ENCODE assay signal across 13 cellular contexts in genomic region chr4:145218251-145218650, GRCh38. TPM values are rescaled to one million over a fixed set of nuclear protein-coding genes. Genes with fewer than 3 reads are reported as not detected.
DNase-seq lines count a peak whose midpoint lies in the region; ATAC-seq, FAIRE-seq and TF ChIP-seq lines count a peak whose summit lies in the region.
"Had no signal": no experiment of that assay in that cellular context is flagged by ENCODE, and none has a peak within 500 bp of the region (broad histone marks: within the 10 kb centered on the region; RNA-seq: fewer than 3 reads in every experiment).

No MANE protein-coding gene starts in this region.

- H3K56ac ChIP-seq in H1 (replicated peaks; ENCODE audit: insufficient read length, low read depth, low read length) = no peak overlapping the region

- H2AFZ ChIP-seq in H1 (ENCODE audit: low read length) (peak overlapping the region; percentile 86; the same call in 1 of the 2 replicates), osteoblast (ENCODE audit: low read length) (no peak overlapping the region)

- POLR2A ChIA-PET in H1 (lab: Charles Lee; ENCODE audit: partially characterized antibody) = no interaction called here
- POLR2A ChIA-PET in T-cell (lab: Charles Lee) = interaction anchor here in 1 of 2 donors (0.6 kb wide), 1 partner anchor 94 kb away, joined by 3 read pairs; no protein-coding TSS in a partner anchor

- H3K4me1 ChIP-seq in H1 (replicated peaks in 1 of 4; ENCODE audit: control insufficient read depth in 3 of 4, insufficient read depth in 4 of 4, low read length in 3 of 4) = peaks cover 0 to 3% (median 0%) of the 10 kb centered on the region in 4 experiments; a peak in 1 of 7 replicates
- H3K4me1 ChIP-seq in osteoblast (ENCODE audit: insufficient read depth, low read length) = no peaks in the 10 kb centered on the region

- CTCF ChIA-PET in H1 (lab: Charles Lee; ENCODE audit: partially characterized antibody) (interaction anchor here (1.0 to 3.8 kb wide), 8 partner anchors 16 to 877 kb away, joined by 3 to 25 read pairs (median 6); no protein-coding TSS in a partner anchor), T-cell (lab: Charles Lee) (no interaction called here)

- peak overlapping the region; percentile 21; the same call in 1 of the 2 replicates for H2BK20ac ChIP-seq in H1 (ENCODE audit: low read length)

- TF ChIP-seq RAD21 in H1 (IDR thresholded peaks at IDR 0.05 in 1 of 2, conservative IDR thresholded peaks at IDR 0.05 in 1 of 2; ENCODE audit: low read depth in 2 of 2, low read length in 2 of 2) = no peak

- H3K4ac ChIP-seq in H1 (replicated peaks; ENCODE audit: insufficient read length, low read depth, low read length) = no peak overlapping the region

- FAIRE-seq in H1 (lab: Jason Lieb, UNC) = no peak
- FAIRE-seq: H54 had no signal

- TF ChIP-seq EP300 in H1 (IDR thresholded peaks at IDR 0.05; ENCODE audit: borderline replicate concordance in 1 of 2, low read depth in 2 of 2, low read length in 2 of 2) = no peak

- TF ChIP-seq CTCF in H1 (IDR thresholded peaks at IDR 0.05; ENCODE audit: control extremely low read depth in 1 of 3, insufficient read depth in 1 of 3, low read depth in 1 of 3, low read length in 3 of 3) = no peak
- no peak for TF ChIP-seq CTCF in osteoblast (IDR thresholded peaks at IDR 0.05; ENCODE audit: extremely low read depth, low read depth, low read length)

- no peaks in the 10 kb centered on the region for H3K79me1 ChIP-seq in H1 (ENCODE audit: low read depth, low read length)

- H3K36me3 Mint-ChIP-seq in T-cell = no peaks in the 10 kb centered on the region

- H4K20me1 ChIP-seq in H1 (replicated peaks in 1 of 2; ENCODE audit: control insufficient read depth in 1 of 2, insufficient read depth in 2 of 2, low read length in 2 of 2) (no peaks in the 10 kb centered on the region), osteoblast (ENCODE audit: insufficient read depth, low read length) (no peaks in the 10 kb centered on the region)

- H3K79me2 ChIP-seq in H1 (ENCODE audit: control insufficient read depth in 1 of 2, insufficient read depth in 2 of 2, low read length in 2 of 2) (no peaks in the 10 kb centered on the region), osteoblast (ENCODE audit: insufficient read depth, low read length) (no peaks in the 10 kb centered on the region)

- peak; percentile 38 for ATAC-seq in GM18499 (IDR thresholded peaks at IDR 0.05; ENCODE audit: insufficient read depth, unreplicated experiment)
- ATAC-seq in GM21381 (IDR thresholded peaks at IDR 0.05; ENCODE audit: unreplicated experiment) = peak; percentile 97
- ATAC-seq in HG03095 (IDR thresholded peaks at IDR 0.05; ENCODE audit: unreplicated experiment) = peak; percentile 97
- no peak for ATAC-seq in T-cell (replicated peaks in 1 of 4)

- H3K23me2 ChIP-seq in H1 (ENCODE audit: low read depth, low read length) = no peaks in the 10 kb centered on the region

- H3K4me3 Mint-ChIP-seq in T-cell = no peak overlapping the region
- H3K4me3 Mint-ChIP-seq: CD4-positive, alpha-beta T cell had no signal

- H3K4me2 ChIP-seq in H1 (ENCODE audit: insufficient read depth in 1 of 2, low read depth in 2 of 2, low read length in 2 of 2) (no peak overlapping the region), osteoblast (ENCODE audit: insufficient read depth, low read length) (no peak overlapping the region)

- H3K4me1 Mint-ChIP-seq in T-cell = no peaks in the 10 kb centered on the region

- peaks cover 5 to 9% of the 10 kb centered on the region in 2 donors for H3K27me3 Mint-ChIP-seq in T-cell
- H3K27me3 Mint-ChIP-seq: CD4-positive, alpha-beta T cell had no signal

- no peak overlapping the region for H3K27ac Mint-ChIP-seq in T-cell
- H3K27ac Mint-ChIP-seq: CD4-positive, alpha-beta T cell had no signal

- no peak overlapping the region for H4K91ac ChIP-seq in H1 (replicated peaks; ENCODE audit: insufficient read length, low read length)

- no peak overlapping the region for H3K14ac ChIP-seq in H1 (ENCODE audit: insufficient read length)

- no peak overlapping the region; the same call in 1 of the 2 replicates for H2BK12ac ChIP-seq in H1 (ENCODE audit: low read depth, low read length)

- H3K4me3 ChIP-seq in H1 (ENCODE audit: extremely low read depth in 1 of 4, insufficient read depth in 2 of 4, low read depth in 3 of 4, low read length in 4 of 4) = no peak overlapping the region
- no peak overlapping the region for H3K4me3 ChIP-seq in osteoblast (ENCODE audit: insufficient read depth, low read length)

- no peak overlapping the region for H2AK5ac ChIP-seq in H1 (ENCODE audit: low read depth, low read length)

- DNase-seq in H1 (ENCODE audit: low read depth in 1 of 2, low spot score in 2 of 2) (no peak), T-cell (no peak), osteoblast (ENCODE audit: insufficient read length, low spot score, missing footprints) (no peak), Ammon's horn (ENCODE audit: low spot score) (no peak), NCI-H2171 (lab: John Stamatoyannopoulos, UW) (no peak)
- DNase-seq: CD4-positive, alpha-beta T cell; central memory CD4-positive, alpha-beta T cell; NCI-H187; occipital lobe had no signal

- 82% methylated on average over 3 of the region's 3 CpGs; no CpG with 5 or more reads in 1 of the 2 experiments for WGBS in H1 (ENCODE audit: extremely low coverage in 1 of 2, insufficient coverage in 1 of 2, insufficient read length in 1 of 2, insufficient replicate concordance in 2 of 2, low coverage in 1 of 2, low lambda C conversion rate in 2 of 2, missing lambda C conversion rate in 1 of 2), 2 experiments

- H3K9me3 Mint-ChIP-seq in T-cell = no peaks in the 10 kb centered on the region
- H3K9me3 Mint-ChIP-seq: CD4-positive, alpha-beta T cell had no signal

- no peak overlapping the region; the same call in 1 of the 2 replicates for H2BK15ac ChIP-seq in H1 (ENCODE audit: low read length)

- H3K36me3 ChIP-seq in H1 (ENCODE audit: control insufficient read depth in 2 of 4, insufficient read depth in 4 of 4, low read length in 3 of 4) = no peaks in the 10 kb centered on the region
- no peaks in the 10 kb centered on the region for H3K36me3 ChIP-seq in osteoblast (ENCODE audit: insufficient read depth, low read length)

- H3K27me3 ChIP-seq in H1 (replicated peaks in 1 of 4; ENCODE audit: control insufficient read depth in 3 of 4, extremely low read depth in 1 of 4, insufficient read depth in 3 of 4, low read length in 3 of 4) = no peaks in the 10 kb centered on the region
- no peaks in the 10 kb centered on the region for H3K27me3 ChIP-seq in osteoblast (ENCODE audit: insufficient read depth, low read length)

- no peak overlapping the region for H2BK5ac ChIP-seq in H1 (ENCODE audit: low read depth, low read length)

- TF ChIP-seq POLR2A in H1 (IDR thresholded peaks at IDR 0.05; ENCODE audit: control extremely low read depth in 1 of 2, low read depth in 2 of 2, low read length in 2 of 2) = no peak

- H3K27ac ChIP-seq in H1 (ENCODE audit: low read depth, low read length) (no peak overlapping the region), osteoblast (ENCODE audit: low read depth, low read length) (no peak overlapping the region)

- no peak overlapping the region for H4K5ac ChIP-seq in H1 (ENCODE audit: insufficient read length, low read depth, low read length)

- H4K8ac ChIP-seq in H1 (ENCODE audit: extremely low read depth, insufficient read depth, low read length) = no peak overlapping the region

- H2BK120ac ChIP-seq in H1 (replicated peaks; ENCODE audit: low read depth, low read length) = no peak overlapping the region

- no peak overlapping the region for H3K18ac ChIP-seq in H1 (ENCODE audit: extremely low read depth, low read length)

- H3K23ac ChIP-seq in H1 (ENCODE audit: insufficient read length) = no peak overlapping the region

- H3K9me3 ChIP-seq in H1 (ENCODE audit: insufficient read depth in 2 of 2, low read depth in 1 of 2, low read length in 1 of 2) (no peaks in the 10 kb centered on the region), osteoblast (ENCODE audit: low read depth, low read length) (no peaks in the 10 kb centered on the region)

- no peak overlapping the region for H3K9ac ChIP-seq in H1 (replicated peaks in 1 of 4; ENCODE audit: extremely low read depth in 1 of 4, low read depth in 3 of 4, low read length in 3 of 4)

TF ChIP-seq in H1, 55 proteins besides CTCF, POLR2A, EP300 and RAD21:
- no peak for TF ChIP-seq BACH1 (IDR thresholded peaks at IDR 0.05; ENCODE audit: low read length)
- no peak for TF ChIP-seq HDAC2 (IDR thresholded peaks at IDR 0.05; ENCODE audit: borderline replicate concordance in 1 of 2, low read depth in 2 of 2, low read length in 2 of 2)
- no peak for TF ChIP-seq TAF1 (IDR thresholded peaks at IDR 0.05; ENCODE audit: low read depth, low read length)
- no peak for TF ChIP-seq NRF1 (IDR thresholded peaks at IDR 0.05; ENCODE audit: low read depth, low read length)
- no peak for TF ChIP-seq CBX8 (IDR thresholded peaks at IDR 0.05; ENCODE audit: borderline replicate concordance, low read depth, low read length)
- no peak for TF ChIP-seq YY1 (IDR thresholded peaks at IDR 0.05; ENCODE audit: low read depth, low read length)
- no peak for TF ChIP-seq SP2 (IDR thresholded peaks at IDR 0.05; ENCODE audit: low read length)
- no peak for TF ChIP-seq TBP (IDR thresholded peaks at IDR 0.05; ENCODE audit: low read depth, low read length)
- no peak for TF ChIP-seq CREB1 (IDR thresholded peaks at IDR 0.05)
- TF ChIP-seq BRCA1 (IDR thresholded peaks at IDR 0.05; ENCODE audit: low read depth, low read length) = no peak
- no peak for TF ChIP-seq SP4 (IDR thresholded peaks at IDR 0.05; ENCODE audit: low read length)
- TF ChIP-seq SIX5 (IDR thresholded peaks at IDR 0.05; ENCODE audit: low read depth, low read length) = no peak
- TF ChIP-seq POLR2AphosphoS5 (IDR thresholded peaks at IDR 0.05; ENCODE audit: low read depth, low read length) = no peak

RNA-seq across cellular contexts. Expression of gene OTUD4, which starts 37.9 kb away (rescaled TPM):
- 50.0 and 57.0 TPM in 2 replicates for total RNA-seq in H1 (2021; fragmentation: NEBNext Ultra II Directional; extraction: Animal tissue kit (Norgen Biotek cat#: 25700))
- polyA plus RNA-seq in H1 (2011; rRNA removed) = 12.0 and 17.4 TPM in 2 replicates
- polyA plus RNA-seq in H1 (2011; cell fraction: cytosol; rRNA removed) = 17.5 TPM
- polyA plus RNA-seq in H1 (2011; cell fraction: nucleus; rRNA removed) = 13.1 TPM
- polyA plus RNA-seq in H1 (2012, experiment 1 of 2) = 10.7 to 20.6 TPM (median 14.4 TPM) in 4 replicates
- polyA plus RNA-seq in H1 (2012, experiment 2 of 2) = 1.2 TPM
- 22.4 TPM for polyA plus RNA-seq in H1 (2013, experiment 1 of 2)
- 21.1 TPM for polyA plus RNA-seq in H1 (2013, experiment 2 of 2)
- 49.9 and 52.6 TPM in 2 replicates for polyA minus RNA-seq in H1 (2011; rRNA and poly(A)+ RNA removed)
- 26.8 TPM for polyA minus RNA-seq in H1 (2011; cell fraction: cytosol; rRNA and poly(A)+ RNA removed)
- 48.6 TPM for polyA minus RNA-seq in H1 (2011; cell fraction: nucleus; rRNA and poly(A)+ RNA removed)
- total RNA-seq in T-cell (10 to 100 TPM; 38.8 to 70.1 (median 49.1) TPM), osteoblast (22.8 and 30.6 TPM in 2 replicates)

Comparison
In these comparisons a context has a peak if more than half of its experiments do, and no peak if none do; other contexts are left out.
1. ATAC-seq: peak in GM18499 (single experiment), GM21381 (single experiment) and HG03095 (single experiment); none in T-cell (0 of 4).